8 cellular contexts compared by ENCODE assay signal in genomic region chr1:31723828-31724359, GRCh38. TPM values are rescaled to one million over a fixed set of nuclear protein-coding genes. Genes with fewer than 3 reads are reported as not detected.
DNase-seq lines count a peak whose midpoint lies in the region; ATAC-seq and TF ChIP-seq lines count a peak whose summit lies in the region.

No MANE protein-coding gene starts in this region.

- POLR2A ChIA-PET in CD8-positive, alpha-beta memory T cell (lab: Charles Lee): no interaction called here

- no peaks in the 10 kb centered on the region for H3K9me3 ChIP-seq in CD8-positive, alpha-beta memory T cell (ENCODE audit: low read length)

- CTCF ChIA-PET in CD8-positive, alpha-beta memory T cell (lab: Charles Lee): no interaction called here

- H3K27me3 ChIP-seq in CD8-positive, alpha-beta memory T cell (ENCODE audit: insufficient read depth, low read length, poor library complexity, severe bottlenecking): no peaks in the 10 kb centered on the region

- no peak overlapping the region for H3K27ac Mint-ChIP-seq in CD8-positive, alpha-beta memory T cell
- H3K27ac Mint-ChIP-seq in activated T-helper 17 cell treated with anti-CD3 and anti-CD28 coated beads, Interleukin-2, amount 50 U/mL, for 72 hours: no peak overlapping the region

- H3K4me1 ChIP-seq in CD8-positive, alpha-beta memory T cell (ENCODE audit: insufficient read depth, low read length): no peaks in the 10 kb centered on the region

- H3K27me3 Mint-ChIP-seq in CD8-positive, alpha-beta memory T cell: peaks cover 19 to 29% of the 10 kb centered on the region in 2 donors
- peaks cover 13% of the 10 kb centered on the region for H3K27me3 Mint-ChIP-seq in activated T-helper 17 cell treated with anti-CD3 and anti-CD28 coated beads, Interleukin-2, amount 50 U/mL, for 72 hours

- H3K27ac ChIP-seq in CD8-positive, alpha-beta memory T cell (ENCODE audit: low read depth, low read length): no peak overlapping the region

- TF ChIP-seq CTCF in lower leg skin (IDR thresholded peaks at IDR 0.05): no peak

- no peak for ATAC-seq in activated T-helper 17 cell treated with anti-CD3 and anti-CD28 coated beads, Interleukin-2, amount 50 U/mL, for 72 hours (replicated peaks)

- no peak overlapping the region for H3K4me3 Mint-ChIP-seq in CD8-positive, alpha-beta memory T cell
- H3K4me3 Mint-ChIP-seq in activated T-helper 17 cell treated with anti-CD3 and anti-CD28 coated beads, Interleukin-2, amount 50 U/mL, for 72 hours: no peak overlapping the region

- intact Hi-C loops in lower leg skin (cut with DNase I; ENCODE audit: low total_unique reads): no loop called here

- H3K4me3 ChIP-seq in CD8-positive, alpha-beta memory T cell (ENCODE audit: low read length): no peak overlapping the region
- H3K4me3 ChIP-seq in lower leg skin (ENCODE audit: low read depth, poor library complexity, severe bottlenecking): no peak overlapping the region

- WGBS in lower leg skin, 2 donors: 38 to 46% methylated on average over 5 of the region's 5 CpGs

- DNase-seq in CD8-positive, alpha-beta memory T cell: peak in 4 of 5 donors; percentile 18 to 65 (median 28)
- DNase-seq in Kasumi-1 (lab: John Stamatoyannopoulos, UW) (peak; percentile 36 to 51), germinal center (ENCODE audit: low spot score) (peak; percentile 52), retina (peak; percentile 53), cerebellum (ENCODE audit: low spot score) (no peak), lower leg skin (ENCODE audit: low spot score in 2 of 2) (no peak)
- peak; percentile 34 for DNase-seq in activated CD8-positive, alpha-beta memory T cell treated with anti-CD3 and anti-CD28 coated beads, Interleukin-2, amount 50 U/mL, for 4 hours

- no peak for TF ChIP-seq POLR2A in lower leg skin (IDR thresholded peaks at IDR 0.05)

- H3K36me3 ChIP-seq in CD8-positive, alpha-beta memory T cell (ENCODE audit: insufficient read depth, low read length): no peaks in the 10 kb centered on the region

- peaks cover 0 to 2% (median 0%) of the 10 kb centered on the region in 5 donors for H3K9me3 Mint-ChIP-seq in CD8-positive, alpha-beta memory T cell
- H3K9me3 Mint-ChIP-seq in activated T-helper 17 cell treated with anti-CD3 and anti-CD28 coated beads, Interleukin-2, amount 50 U/mL, for 72 hours: no peaks in the 10 kb centered on the region

- H3K4me1 Mint-ChIP-seq in CD8-positive, alpha-beta memory T cell: no peaks in the 10 kb centered on the region
- H3K4me1 Mint-ChIP-seq in activated T-helper 17 cell treated with anti-CD3 and anti-CD28 coated beads, Interleukin-2, amount 50 U/mL, for 72 hours: no peaks in the 10 kb centered on the region

- peaks cover 0 to under 1% (median 0%) of the 10 kb centered on the region in 3 donors for H3K36me3 Mint-ChIP-seq in CD8-positive, alpha-beta memory T cell
- no peaks in the 10 kb centered on the region for H3K36me3 Mint-ChIP-seq in activated T-helper 17 cell treated with anti-CD3 and anti-CD28 coated beads, Interleukin-2, amount 50 U/mL, for 72 hours (ENCODE audit: low read depth)

RNA-seq across cellular contexts. Expression of gene COL16A1, which starts 20.1 kb away (rescaled TPM):
- total RNA-seq in CD8-positive, alpha-beta memory T cell: under 1 TPM in 1 of 2 experiments, not detected in 1; 0.85 TPM
- not detected for polyA plus RNA-seq in CD8-positive, alpha-beta memory T cell
- total RNA-seq in cerebellum (9.3 TPM), lower leg skin (100 to 1,000 TPM in 2 of 4 donors, 10 to 100 TPM in 2; 79.7 to 128 (median 94.7) TPM)
- total RNA-seq in activated T-helper 17 cell treated with anti-CD3 and anti-CD28 coated beads, Interleukin-2, amount 50 U/mL, for 72 hours: not detected

RNA-seq across cellular contexts. Expression of gene ADGRB2, which starts 40.2 kb away (rescaled TPM):
- under 1 TPM; 0.35 to 0.57 TPM for total RNA-seq in CD8-positive, alpha-beta memory T cell
- 0.24 TPM for polyA plus RNA-seq in CD8-positive, alpha-beta memory T cell
- 34.0 TPM for total RNA-seq in cerebellum
- 1 to 10 TPM in 1 of 2 donors, under 1 TPM in 1; 0.24 to 4.5 TPM for total RNA-seq in activated T-helper 17 cell treated with anti-CD3 and anti-CD28 coated beads, Interleukin-2, amount 50 U/mL, for 72 hours
- total RNA-seq in lower leg skin: 1 to 10 TPM; 2.2 to 4.6 (median 3.3) TPM

Comparison
In these comparisons a context has a peak if more than half of its experiments do, and no peak if none do; other contexts are left out.
1. DNase-seq: peak in CD8-positive, alpha-beta memory T cell (4 of 5), Kasumi-1 (2 of 2), activated CD8-positive, alpha-beta memory T cell treated with anti-CD3 and anti-CD28 coated beads, Interleukin-2, amount 50 U/mL, for 4 hours (single experiment), germinal center (single experiment) and retina (single experiment); none in cerebellum (single experiment) and lower leg skin (0 of 2).